ENCODE assay signal across 21 cellular contexts in the genomic region with DNA sequence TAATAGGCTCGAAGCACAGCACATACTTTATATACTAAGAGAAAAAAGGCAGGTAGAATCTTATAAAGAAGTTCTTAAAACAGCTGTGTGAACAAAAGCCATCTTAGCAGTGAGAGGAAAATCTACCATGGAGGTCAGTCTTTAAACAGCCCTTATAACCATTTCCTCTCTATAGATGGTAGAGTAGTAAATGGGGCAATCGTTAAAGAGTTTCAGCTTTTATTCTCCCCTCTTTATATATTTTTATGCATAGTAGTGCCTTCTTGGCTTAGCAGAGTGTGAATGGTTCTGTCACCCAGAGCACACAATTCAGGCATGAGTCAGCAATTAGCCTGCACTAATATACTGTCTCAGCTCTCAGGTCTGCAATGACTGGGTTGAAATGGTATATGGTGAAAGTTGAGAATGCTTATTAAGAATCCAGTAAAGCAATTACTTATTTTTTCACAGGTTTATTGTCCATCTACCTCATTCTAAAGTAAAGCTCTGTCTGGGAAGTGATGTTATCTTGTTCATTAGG.
A peak's percentile ranks its signal among the peaks of the same experiment; 100 is the strongest.
DNase-seq lines count a peak whose midpoint lies in the region; ATAC-seq lines count a peak whose summit lies in the region.
"Had no signal": no experiment of that assay in that cellular context is flagged by ENCODE, and none has a peak within 500 bp of the region (broad histone marks: within the 10 kb centered on the region; RNA-seq: fewer than 3 reads in every experiment).

No MANE protein-coding gene starts in this region.

- no peaks in the 10 kb centered on the region for H3K27me3 Mint-ChIP-seq in activated naive CD8-positive, alpha-beta T cell
- H3K27me3 Mint-ChIP-seq in activated naive CD8-positive, alpha-beta T cell treated with anti-CD3 and anti-CD28 coated beads for 36 hours, result no peaks in the 10 kb centered on the region
- H3K27me3 Mint-ChIP-seq: activated CD4-positive, alpha-beta T cell treated with anti-CD3 and anti-CD28 coated beads, Interleukin-2, amount 10 ng/mL, durations not matched to agents 7 days and 5 days had no signal

- no peaks in the 10 kb centered on the region for H3K36me3 ChIP-seq in iPS-18a (ENCODE audit: control insufficient read depth, low read depth, low read length)
- H3K36me3 ChIP-seq: heart left ventricle, lower lobe of right lung, suprapubic skin had no signal

- H3K9me3 ChIP-seq in iPS-18a (ENCODE audit: control insufficient read depth, low read depth, low read length), result no peaks in the 10 kb centered on the region
- H3K9me3 ChIP-seq: breast epithelium, heart left ventricle, lower lobe of right lung, suprapubic skin had no signal

- DNase-seq in activated naive CD8-positive, alpha-beta T cell treated with anti-CD3 and anti-CD28 coated beads for 36 hours, result no peak
- DNase-seq in NCI-H774 (lab: John Stamatoyannopoulos, UW), result peak; percentile 21
- DNase-seq in stimulated activated effector memory CD8-positive, alpha-beta T cell treated with anti-CD3 and anti-CD28 coated beads, Interleukin-12 subunit alpha, Interleukin-12 subunit beta, amount 100 ng/mL, for 72 hours (ENCODE audit: low spot score in 2 of 2), result no peak
- no peak for DNase-seq in activated gamma-delta T cell treated with Interleukin-2 at 50 U/mL for 16 hours
- DNase-seq: activated CD4-positive, alpha-beta T cell treated with anti-CD3 and anti-CD28 coated beads, Interleukin-2, amount 10 ng/mL, durations not matched to agents 7 days and 5 days; cortex of kidney; heart left ventricle; lower lobe of right lung; NCI-H2171; NCI-H526; occipital lobe; Right ventricle myocardium superior had no signal

- peaks cover under 1% of the 10 kb centered on the region for H3K9me3 Mint-ChIP-seq in activated naive CD8-positive, alpha-beta T cell (ENCODE audit: low read depth)
- H3K9me3 Mint-ChIP-seq in activated naive CD8-positive, alpha-beta T cell treated with anti-CD3 and anti-CD28 coated beads for 36 hours, result no peaks in the 10 kb centered on the region
- H3K9me3 Mint-ChIP-seq in stimulated activated effector memory CD8-positive, alpha-beta T cell treated with anti-CD3 and anti-CD28 coated beads, Interleukin-12 subunit alpha, Interleukin-12 subunit beta, amount 100 ng/mL, for 72 hours, result no peaks in the 10 kb centered on the region
- H3K9me3 Mint-ChIP-seq: activated CD4-positive, alpha-beta T cell treated with anti-CD3 and anti-CD28 coated beads, Interleukin-2, amount 10 ng/mL, durations not matched to agents 7 days and 5 days; activated T-helper 2 cell treated with anti-CD3 and anti-CD28 coated beads, Interferon-gamma antibody, Interleukin-2, Interleukin-4, amounts not matched to agents 10 μg/mL and 5 μg/mL and 100 μg/mL, durations not matched to agents 14 hours and 24 hours and 36 hours had no signal

- H3K27ac Mint-ChIP-seq in activated naive CD8-positive, alpha-beta T cell, result peak overlapping the region; percentile 25
- H3K27ac Mint-ChIP-seq in activated naive CD8-positive, alpha-beta T cell treated with anti-CD3 and anti-CD28 coated beads for 36 hours, result no peak overlapping the region
- H3K27ac Mint-ChIP-seq in stimulated activated effector memory CD8-positive, alpha-beta T cell treated with anti-CD3 and anti-CD28 coated beads, Interleukin-12 subunit alpha, Interleukin-12 subunit beta, amount 100 ng/mL, for 72 hours, result no peak overlapping the region
- H3K27ac Mint-ChIP-seq: activated CD4-positive, alpha-beta T cell treated with anti-CD3 and anti-CD28 coated beads, Interleukin-2, amount 10 ng/mL, durations not matched to agents 7 days and 5 days; activated T-helper 2 cell treated with anti-CD3 and anti-CD28 coated beads, Interferon-gamma antibody, Interleukin-2, Interleukin-4, amounts not matched to agents 10 μg/mL and 5 μg/mL and 100 μg/mL, durations not matched to agents 14 hours and 24 hours and 36 hours; CD14-positive monocyte had no signal

- H3K27ac ChIP-seq in iPS-18a (ENCODE audit: low read length), result peak overlapping the region; percentile 4
- H3K27ac ChIP-seq: breast epithelium, heart left ventricle, lower lobe of right lung, suprapubic skin had no signal

- no peak overlapping the region for H3K4me3 ChIP-seq in iPS-18a (ENCODE audit: low read length)
- H3K4me3 ChIP-seq: breast epithelium, heart left ventricle, lower lobe of right lung, suprapubic skin had no signal

- no peak overlapping the region for H3K9ac ChIP-seq in iPS-18a (ENCODE audit: low read length)

- ATAC-seq in stimulated activated effector memory CD8-positive, alpha-beta T cell treated with anti-CD3 and anti-CD28 coated beads, Interleukin-12 subunit alpha, Interleukin-12 subunit beta, amount 100 ng/mL, for 72 hours, result peak; percentile 45
- ATAC-seq in GM19328 (IDR thresholded peaks at IDR 0.05; ENCODE audit: unreplicated experiment) (no peak), HG03097 (IDR thresholded peaks at IDR 0.05; ENCODE audit: low FRiP score, unreplicated experiment) (no peak)
- ATAC-seq: heart left ventricle, lower lobe of right lung, sciatic nerve had no signal

- H3K4me1 ChIP-seq in iPS-18a (ENCODE audit: control insufficient read depth, low read depth, low read length), result peaks cover 10% of the 10 kb centered on the region
- H3K4me1 ChIP-seq: breast epithelium, heart left ventricle, lower lobe of right lung, suprapubic skin had no signal

- H3K4me1 Mint-ChIP-seq in activated naive CD8-positive, alpha-beta T cell (ENCODE audit: low read depth), result peaks cover 40% of the 10 kb centered on the region
- peaks cover 23% of the 10 kb centered on the region for H3K4me1 Mint-ChIP-seq in activated naive CD8-positive, alpha-beta T cell treated with anti-CD3 and anti-CD28 coated beads for 36 hours
- H3K4me1 Mint-ChIP-seq in stimulated activated effector memory CD8-positive, alpha-beta T cell treated with anti-CD3 and anti-CD28 coated beads, Interleukin-12 subunit alpha, Interleukin-12 subunit beta, amount 100 ng/mL, for 72 hours, result no peaks in the 10 kb centered on the region
- H3K4me1 Mint-ChIP-seq: activated CD4-positive, alpha-beta T cell treated with anti-CD3 and anti-CD28 coated beads, Interleukin-2, amount 10 ng/mL, durations not matched to agents 7 days and 5 days; CD14-positive monocyte had no signal

- no peaks in the 10 kb centered on the region for H3K27me3 ChIP-seq in iPS-18a (ENCODE audit: control insufficient read depth, insufficient read depth, low read length)
- H3K27me3 ChIP-seq: breast epithelium, heart left ventricle, suprapubic skin had no signal

- no peak overlapping the region for H3K4me3 Mint-ChIP-seq in activated naive CD8-positive, alpha-beta T cell
- H3K4me3 Mint-ChIP-seq in activated naive CD8-positive, alpha-beta T cell treated with anti-CD3 and anti-CD28 coated beads for 36 hours, result no peak overlapping the region
- no peak overlapping the region for H3K4me3 Mint-ChIP-seq in stimulated activated effector memory CD8-positive, alpha-beta T cell treated with anti-CD3 and anti-CD28 coated beads, Interleukin-12 subunit alpha, Interleukin-12 subunit beta, amount 100 ng/mL, for 72 hours
- H3K4me3 Mint-ChIP-seq: activated CD4-positive, alpha-beta T cell treated with anti-CD3 and anti-CD28 coated beads, Interleukin-2, amount 10 ng/mL, durations not matched to agents 7 days and 5 days; CD14-positive monocyte had no signal

- H3K36me3 Mint-ChIP-seq in activated naive CD8-positive, alpha-beta T cell, result peaks cover 13% of the 10 kb centered on the region
- H3K36me3 Mint-ChIP-seq in activated naive CD8-positive, alpha-beta T cell treated with anti-CD3 and anti-CD28 coated beads for 36 hours, result peaks cover 32% of the 10 kb centered on the region
- H3K36me3 Mint-ChIP-seq in stimulated activated effector memory CD8-positive, alpha-beta T cell treated with anti-CD3 and anti-CD28 coated beads, Interleukin-12 subunit alpha, Interleukin-12 subunit beta, amount 100 ng/mL, for 72 hours, result no peaks in the 10 kb centered on the region
- H3K36me3 Mint-ChIP-seq: CD14-positive monocyte had no signal
